ENCODE assay signal across 11 cellular contexts in genomic region chr9:37187269-37187668, GRCh38.
DNase-seq lines count a peak whose midpoint lies in the region; ATAC-seq and TF ChIP-seq lines count a peak whose summit lies in the region.
"Had no signal": no experiment of that assay in that cellular context is flagged by ENCODE, and none has a peak within 500 bp of the region (broad histone marks: within the 10 kb centered on the region; RNA-seq: fewer than 3 reads in every experiment).

No MANE protein-coding gene starts in this region.

- H3K4me2 ChIP-seq in OCI-LY7 (ENCODE audit: low read length), result peak overlapping the region; percentile 75

- H3K27me3 Mint-ChIP-seq in activated CD4-positive, alpha-beta T cell treated with anti-CD3 and anti-CD28 coated beads, Interleukin-2, amount 10 ng/mL, durations not matched to agents 24 days and 14 days, result no peaks in the 10 kb centered on the region
- no peaks in the 10 kb centered on the region for H3K27me3 Mint-ChIP-seq in stimulated activated memory B cell treated with anti-CD40 and anti-IgM and Interleukin-4, amounts not matched to agents 10 μg/mL and 1 μg/mL and 100 μg/mL, for 72 hours
- H3K27me3 Mint-ChIP-seq in type B pancreatic cell, result no peaks in the 10 kb centered on the region

- CTCF ChIA-PET in OCI-LY7 (lab: Charles Lee; ENCODE audit: unreplicated experiment), result no interaction called here

- peaks cover 51% of the 10 kb centered on the region for H3K36me3 Mint-ChIP-seq in activated CD4-positive, alpha-beta T cell treated with anti-CD3 and anti-CD28 coated beads, Interleukin-2, amount 10 ng/mL, durations not matched to agents 24 days and 14 days (ENCODE audit: low read depth)
- peaks cover 45% of the 10 kb centered on the region for H3K36me3 Mint-ChIP-seq in stimulated activated memory B cell treated with anti-CD40 and anti-IgM and Interleukin-4, amounts not matched to agents 10 μg/mL and 1 μg/mL and 100 μg/mL, for 72 hours
- H3K36me3 Mint-ChIP-seq in type B pancreatic cell, result peaks cover 25% of the 10 kb centered on the region

- peak overlapping the region; percentile 90 for H3K27ac Mint-ChIP-seq in activated CD4-positive, alpha-beta T cell treated with anti-CD3 and anti-CD28 coated beads, Interleukin-2, amount 10 ng/mL, durations not matched to agents 24 days and 14 days
- H3K27ac Mint-ChIP-seq in stimulated activated memory B cell treated with anti-CD40 and anti-IgM and Interleukin-4, amounts not matched to agents 10 μg/mL and 1 μg/mL and 100 μg/mL, for 72 hours, result peak overlapping the region; percentile 82
- H3K27ac Mint-ChIP-seq in type B pancreatic cell, result no peak overlapping the region

- TF ChIP-seq EP300 in upper lobe of left lung (IDR thresholded peaks at IDR 0.05), result no peak

- intact Hi-C loops in activated CD4-positive, alpha-beta T cell treated with anti-CD3 and anti-CD28 coated beads, Interleukin-2, amount 10 ng/mL, durations not matched to agents 24 days and 14 days (cut with micrococcal nuclease), result loop anchor here (2.0 to 5.0 kb wide), 3 partner anchors 40 to 105 kb away; partner anchors contain the start of gene ZCCHC7
- intact Hi-C loops in OCI-LY7 (cut with micrococcal nuclease; ENCODE audit: unreplicated experiment) (loop anchor here (5.0 kb wide), 1 partner anchor 315 kb away; no protein-coding TSS in a partner anchor), Right ventricle myocardium superior (cut with DNase I) (no loop called here)

- 88 to 89% methylated on average over 6 to 7 of the region's 7 CpGs for WGBS in upper lobe of left lung, 2 donors

- H3K36me3 ChIP-seq in OCI-LY7 (ENCODE audit: insufficient read depth, low read length) (peaks cover 67% of the 10 kb centered on the region), upper lobe of left lung (peaks cover 0 to 4% (median 1%) of the 10 kb centered on the region in 4 donors)

- H4K20me1 ChIP-seq in OCI-LY7 (ENCODE audit: insufficient read depth, low read length), result no peaks in the 10 kb centered on the region

- peaks cover 17% of the 10 kb centered on the region; the same call in 1 of the 2 replicates for H3K9me3 ChIP-seq in OCI-LY7 (ENCODE audit: low read length)
- no peaks in the 10 kb centered on the region for H3K9me3 ChIP-seq in upper lobe of left lung

- H3K9me3 Mint-ChIP-seq in activated CD4-positive, alpha-beta T cell treated with anti-CD3 and anti-CD28 coated beads, Interleukin-2, amount 10 ng/mL, durations not matched to agents 24 days and 14 days, result peaks cover 6% of the 10 kb centered on the region
- H3K9me3 Mint-ChIP-seq in stimulated activated memory B cell treated with anti-CD40 and anti-IgM and Interleukin-4, amounts not matched to agents 10 μg/mL and 1 μg/mL and 100 μg/mL, for 72 hours, result no peaks in the 10 kb centered on the region
- no peaks in the 10 kb centered on the region for H3K9me3 Mint-ChIP-seq in type B pancreatic cell

- TSS peak; percentile 88 for BruUV-seq in OCI-LY7 (replicated peaks; lab: Mats Ljungman, UMichigan)

- no peak for TF ChIP-seq POLR2A in upper lobe of left lung (IDR thresholded peaks at IDR 0.05)

- no peak for DNase-seq in activated CD4-positive, alpha-beta T cell treated with anti-CD3 and anti-CD28 coated beads, Interleukin-2, amount 10 ng/mL, durations not matched to agents 24 days and 14 days
- no peak for DNase-seq in activated CD4-positive, alpha-beta T cell treated with anti-CD3 and anti-CD28 coated beads for 4 hours
- DNase-seq in OCI-LY7 (ENCODE audit: low spot score) (peak; percentile 70), type B pancreatic cell (ENCODE audit: extremely low spot score, unreplicated experiment) (no peak), upper lobe of left lung (no peak), Right ventricle myocardium superior (no peak)
- DNase-seq: ACHN; stimulated activated CD4-positive, alpha-beta T cell treated with anti-CD3 and anti-CD28 coated beads, Interleukin-4, amount 100 ng/mL, for 1 hour had no signal

- H3K4me3 ChIP-seq in OCI-LY7 (ENCODE audit: low read depth, low read length, poor library complexity, severe bottlenecking) (peak overlapping the region; percentile 64), upper lobe of left lung (no peak overlapping the region)

- no peaks in the 10 kb centered on the region for H3K27me3 ChIP-seq in upper lobe of left lung

- H3K4me1 Mint-ChIP-seq in activated CD4-positive, alpha-beta T cell treated with anti-CD3 and anti-CD28 coated beads, Interleukin-2, amount 10 ng/mL, durations not matched to agents 24 days and 14 days, result peaks cover 22% of the 10 kb centered on the region
- H3K4me1 Mint-ChIP-seq in stimulated activated memory B cell treated with anti-CD40 and anti-IgM and Interleukin-4, amounts not matched to agents 10 μg/mL and 1 μg/mL and 100 μg/mL, for 72 hours, result peaks cover 62% of the 10 kb centered on the region
- no peaks in the 10 kb centered on the region for H3K4me1 Mint-ChIP-seq in type B pancreatic cell (ENCODE audit: unreplicated experiment)

- peak overlapping the region; percentile 82 for H3K4me3 Mint-ChIP-seq in activated CD4-positive, alpha-beta T cell treated with anti-CD3 and anti-CD28 coated beads, Interleukin-2, amount 10 ng/mL, durations not matched to agents 24 days and 14 days
- H3K4me3 Mint-ChIP-seq in stimulated activated memory B cell treated with anti-CD40 and anti-IgM and Interleukin-4, amounts not matched to agents 10 μg/mL and 1 μg/mL and 100 μg/mL, for 72 hours, result peak overlapping the region; percentile 93
- no peak overlapping the region for H3K4me3 Mint-ChIP-seq in type B pancreatic cell

- peaks cover 67% of the 10 kb centered on the region for H3K79me2 ChIP-seq in OCI-LY7 (ENCODE audit: insufficient read depth, low read depth, low read length)

- peaks cover 66% of the 10 kb centered on the region for H3K4me1 ChIP-seq in OCI-LY7 (ENCODE audit: insufficient read depth, low read length, poor library complexity, severe bottlenecking)
- no peaks in the 10 kb centered on the region for H3K4me1 ChIP-seq in upper lobe of left lung

- H3K9me2 ChIP-seq in OCI-LY7 (ENCODE audit: insufficient read depth, low read length), result no peaks in the 10 kb centered on the region

- H3K27ac ChIP-seq in OCI-LY7 (ENCODE audit: low read depth, low read length, poor library complexity, severe bottlenecking) (peak overlapping the region; percentile 90), upper lobe of left lung (no peak overlapping the region)

- ATAC-seq in HG02852 (IDR thresholded peaks at IDR 0.05; ENCODE audit: unreplicated experiment), result peak; percentile 61
- ATAC-seq in stimulated activated memory B cell treated with anti-CD40 and anti-IgM and Interleukin-4, amounts not matched to agents 10 μg/mL and 1 μg/mL and 100 μg/mL, for 72 hours, result peak; percentile 85
- no peak for ATAC-seq in upper lobe of left lung (ENCODE audit: low FRiP score in 2 of 2)
- no peak for ATAC-seq in Right ventricle myocardium superior (ENCODE audit: poor library complexity)
- ATAC-seq: left colon had no signal

- TF ChIP-seq CTCF in OCI-LY7 (conservative IDR thresholded peaks at IDR 0.05; ENCODE audit: low read length) (no peak; the same call in 1 of the 2 replicates), type B pancreatic cell (conservative IDR thresholded peaks at IDR 0.05) (no peak), upper lobe of left lung (IDR thresholded peaks at IDR 0.05) (no peak)

- no peak overlapping the region for H2AFZ ChIP-seq in OCI-LY7 (ENCODE audit: low read length)

- POLR2A ChIA-PET in OCI-LY7 (lab: Charles Lee), result interaction anchor here (0.6 to 1.8 kb wide), 5 partner anchors 9 to 121 kb away, joined by 3 to 7 read pairs (median 5); no protein-coding TSS in a partner anchor

Comparison
In these comparisons a context has a peak if more than half of its experiments do, and no peak if none do; other contexts are left out.
1. ATAC-seq: peak in HG02852 (single experiment) and stimulated activated memory B cell treated with anti-CD40 and anti-IgM and Interleukin-4, amounts not matched to agents 10 μg/mL and 1 μg/mL and 100 μg/mL, for 72 hours (single experiment); none in upper lobe of left lung (0 of 2) and Right ventricle myocardium superior (single experiment).